ENCODE assay signal across 7 cellular contexts in the genomic region with DNA sequence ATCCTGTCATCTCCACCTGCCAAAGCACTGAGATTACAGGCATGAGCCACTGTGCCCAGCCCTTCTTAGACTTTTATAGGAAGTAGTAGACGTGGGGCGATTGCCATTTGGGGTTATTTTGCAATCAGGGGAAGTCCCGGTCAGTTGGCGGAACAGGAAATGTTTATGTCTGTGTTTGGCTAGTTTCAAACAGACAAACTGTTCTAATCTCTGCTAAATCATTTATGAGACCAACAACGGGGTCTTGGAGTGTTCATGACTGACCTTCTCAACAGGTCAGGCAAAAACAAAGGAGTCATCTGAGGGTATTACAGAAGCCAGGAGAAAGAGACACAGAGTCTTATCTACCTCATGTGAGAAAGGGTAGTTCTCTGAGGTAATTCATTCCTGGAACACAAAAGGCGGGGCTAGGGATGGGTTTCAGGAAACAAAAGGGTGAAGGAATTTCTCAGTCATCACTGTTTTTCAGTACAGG. TPM values are rescaled to one million over a fixed set of nuclear protein-coding genes. Genes with fewer than 3 reads are reported as not detected.
DNase-seq lines count a peak whose midpoint lies in the region; ATAC-seq, FAIRE-seq and TF ChIP-seq lines count a peak whose summit lies in the region.

No MANE protein-coding gene starts in this region.

- no peak for FAIRE-seq in pancreas (lab: Jason Lieb, UNC)

- H3K9me3 Mint-ChIP-seq in endothelial cell (ENCODE audit: unreplicated experiment), result peaks cover 4% of the 10 kb centered on the region

- TF ChIP-seq CTCF in endothelial cell (IDR thresholded peaks at IDR 0.05; ENCODE audit: unreplicated experiment) (no peak), pancreas (IDR thresholded peaks at IDR 0.05) (no peak)

- H3K27me3 ChIP-seq in NT2/D1 (ENCODE audit: insufficient read depth, insufficient read length) (no peaks in the 10 kb centered on the region), pancreas (peaks cover 0 to 6% (median 0%) of the 10 kb centered on the region in 4 donors)

- H3K4me3 ChIP-seq in NT2/D1 (ENCODE audit: insufficient read length, low read depth) (no peak overlapping the region), pancreas (no peak overlapping the region)

- H3K36me3 ChIP-seq in NT2/D1 (ENCODE audit: insufficient read depth, insufficient read length, low read length), result no peaks in the 10 kb centered on the region
- H3K36me3 ChIP-seq in pancreas, result no peaks in the 10 kb centered on the region

- H3K4me3 Mint-ChIP-seq in endothelial cell (ENCODE audit: unreplicated experiment), result no peak overlapping the region

- H3K9me3 ChIP-seq in NT2/D1 (ENCODE audit: insufficient read depth, low read length) (no peaks in the 10 kb centered on the region), pancreas (no peaks in the 10 kb centered on the region)

- ATAC-seq in GM19035 (IDR thresholded peaks at IDR 0.05; ENCODE audit: unreplicated experiment), result peak; percentile 87
- peak; percentile 90 for ATAC-seq in HG02840 (IDR thresholded peaks at IDR 0.05; ENCODE audit: low FRiP score, unreplicated experiment)
- peak; percentile 46 to 95 (median 87) for ATAC-seq in pancreas

- H3K36me3 Mint-ChIP-seq in endothelial cell (ENCODE audit: low read depth, unreplicated experiment), result no peaks in the 10 kb centered on the region

- DNase-seq in NT2/D1 (ENCODE audit: low read depth, low spot score) (peak; percentile 42), endothelial cell (ENCODE audit: low spot score) (no peak), pancreas (peak in 3 of 6 donors; percentile 6 to 72 (median 39)), NCI-H524 treated with DMSO at 0.1 percent for 48 hours (lab: John Stamatoyannopoulos, UW) (no peak), NCI-H82 (lab: John Stamatoyannopoulos, UW) (no peak)

- peak overlapping the region; percentile 85 for H3K27ac Mint-ChIP-seq in endothelial cell (ENCODE audit: unreplicated experiment)

- intact Hi-C loops in pancreas (cut with DNase I), result no loop called here

- peaks cover 6% of the 10 kb centered on the region for H3K4me1 Mint-ChIP-seq in endothelial cell (ENCODE audit: unreplicated experiment)

- H3K27ac ChIP-seq in pancreas, result peak overlapping the region in 2 of 4 donors; percentile 57 to 76

- no peak overlapping the region for H3K9ac ChIP-seq in NT2/D1 (ENCODE audit: insufficient read length, low read depth)

- H3K27me3 Mint-ChIP-seq in endothelial cell (ENCODE audit: unreplicated experiment), result no peaks in the 10 kb centered on the region

- 23 to 33% methylated on average over 6 of the region's 6 CpGs for WGBS in pancreas, 2 donors

- H3K4me1 ChIP-seq in NT2/D1 (ENCODE audit: insufficient read depth, insufficient read length) (no peaks in the 10 kb centered on the region), pancreas (no peaks in the 10 kb centered on the region)

RNA-seq across cellular contexts. Expression of a gene that starts 6.6 kb away (rescaled TPM):
- total RNA-seq in endothelial cell (ENCODE audit: unreplicated experiment) (0.77 TPM), pancreas (1 to 10 TPM; 1.5 to 3.6 (median 2.2) TPM)
- 1 to 10 TPM; 1.4 to 2.7 TPM for polyA plus RNA-seq in pancreas
